Comparison of ENCODE assay signal across 21 cellular contexts in genomic region chr1:171643156-171643555, GRCh38. TPM values are rescaled to one million over a fixed set of nuclear protein-coding genes. Genes with fewer than 3 reads are reported as not detected.
DNase-seq lines count a peak whose midpoint lies in the region; ATAC-seq lines count a peak whose summit lies in the region.
"Had no signal": no experiment of that assay in that cellular context is flagged by ENCODE, and none has a peak within 500 bp of the region (broad histone marks: within the 10 kb centered on the region; RNA-seq: fewer than 3 reads in every experiment).

No MANE protein-coding gene starts in this region.

- H3K36me3 Mint-ChIP-seq in stimulated activated memory B cell treated with anti-CD40 and anti-IgM and Interleukin-4, amounts not matched to agents 10 μg/mL and 1 μg/mL and 100 μg/mL, for 72 hours: no peaks in the 10 kb centered on the region
- H3K36me3 Mint-ChIP-seq: CD14-positive monocyte; CD4-positive, alpha-beta memory T cell; IgD-negative memory B cell had no signal

- peak; percentile 14 for ATAC-seq in stimulated activated memory B cell treated with anti-CD40 and anti-IgM and Interleukin-4, amounts not matched to agents 10 μg/mL and 1 μg/mL and 100 μg/mL, for 72 hours
- ATAC-seq in GM21723 (IDR thresholded peaks at IDR 0.05; ENCODE audit: unreplicated experiment) (no peak), HG03097 (IDR thresholded peaks at IDR 0.05; ENCODE audit: low FRiP score, unreplicated experiment) (no peak), GM21381 (IDR thresholded peaks at IDR 0.05; ENCODE audit: unreplicated experiment) (no peak)
- ATAC-seq: A549, HCT116, HepG2 had no signal

- H3K27me3 Mint-ChIP-seq in stimulated activated memory B cell treated with anti-CD40 and anti-IgM and Interleukin-4, amounts not matched to agents 10 μg/mL and 1 μg/mL and 100 μg/mL, for 72 hours: peaks cover 12% of the 10 kb centered on the region
- H3K27me3 Mint-ChIP-seq: IgD-negative memory B cell had no signal

- no peak overlapping the region for H3K4me3 Mint-ChIP-seq in stimulated activated memory B cell treated with anti-CD40 and anti-IgM and Interleukin-4, amounts not matched to agents 10 μg/mL and 1 μg/mL and 100 μg/mL, for 72 hours
- H3K4me3 Mint-ChIP-seq: CD14-positive monocyte; CD4-positive, alpha-beta memory T cell; HFFc6; IgD-negative memory B cell had no signal

- DNase-seq in NCI-H2171 treated with DMSO at 0.1 percent for 48 hours (lab: John Stamatoyannopoulos, UW) (peak; percentile 8), NCI-H2171 (lab: John Stamatoyannopoulos, UW) (no peak), cerebellum (ENCODE audit: low spot score) (peak; percentile 67)
- DNase-seq: CD4-positive, alpha-beta memory T cell; DMS153; DMS79; GF-D8; GM23248; H7; HFFc6; KBM-7 had no signal

- H3K9me3 Mint-ChIP-seq in stimulated activated memory B cell treated with anti-CD40 and anti-IgM and Interleukin-4, amounts not matched to agents 10 μg/mL and 1 μg/mL and 100 μg/mL, for 72 hours: no peaks in the 10 kb centered on the region
- H3K9me3 Mint-ChIP-seq: CD14-positive monocyte; CD4-positive, alpha-beta memory T cell; HFFc6 had no signal

- peaks cover 6% of the 10 kb centered on the region for H3K4me1 Mint-ChIP-seq in stimulated activated memory B cell treated with anti-CD40 and anti-IgM and Interleukin-4, amounts not matched to agents 10 μg/mL and 1 μg/mL and 100 μg/mL, for 72 hours

- H3K27ac Mint-ChIP-seq in stimulated activated memory B cell treated with anti-CD40 and anti-IgM and Interleukin-4, amounts not matched to agents 10 μg/mL and 1 μg/mL and 100 μg/mL, for 72 hours: no peak overlapping the region
- H3K27ac Mint-ChIP-seq: CD14-positive monocyte; CD4-positive, alpha-beta memory T cell; HFFc6; IgD-negative memory B cell had no signal

RNA-seq across cellular contexts. Expression of gene MYOC, which starts 9.3 kb away (rescaled TPM):
- total RNA-seq in cerebellum: 0.27 TPM
- total RNA-seq: CD4-positive, alpha-beta memory T cell; Daoy; GM23248; H7; HepG2 had no signal

RNA-seq across cellular contexts. Expression of gene MYOCOS, which starts 21.1 kb away (rescaled TPM):
- not detected for total RNA-seq in cerebellum
- total RNA-seq: Daoy, GM23248, H7, HepG2, HFFc6 had no signal
